In the genomic region with DNA sequence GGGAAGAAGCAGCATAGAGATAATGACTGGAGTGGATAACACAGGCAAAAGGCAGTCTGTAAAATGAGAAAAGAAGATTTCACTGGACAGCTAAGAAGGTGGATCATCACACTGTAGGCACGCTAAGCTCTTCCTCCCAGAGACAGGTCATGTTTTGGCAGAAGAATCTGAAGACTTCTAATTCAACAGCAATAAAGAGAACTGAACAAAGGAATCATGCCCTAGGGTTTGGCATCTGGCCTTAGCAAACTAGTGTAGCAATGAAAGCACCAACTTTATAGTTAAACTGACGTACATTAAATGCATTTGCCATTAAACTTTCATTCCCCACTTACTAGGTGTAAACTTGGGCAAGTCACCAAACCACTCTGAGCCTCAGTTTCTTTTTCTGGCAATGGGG, we compare ENCODE assay signal across 16 cellular contexts.
DNase-seq lines count a peak whose midpoint lies in the region; TF ChIP-seq lines count a peak whose summit lies in the region.
"Had no signal": no experiment of that assay in that cellular context is flagged by ENCODE, and none has a peak within 500 bp of the region (broad histone marks: within the 10 kb centered on the region; RNA-seq: fewer than 3 reads in every experiment).

No MANE protein-coding gene starts in this region.

- CTCF ChIA-PET in mammary epithelial cell (lab: Charles Lee; ENCODE audit: low non-redundant PET), result no interaction called here

- no peak overlapping the region for H3K9ac ChIP-seq in mammary epithelial cell (ENCODE audit: insufficient read depth, low read length)

- peak; percentile 4 to 80 for DNase-seq in T47D (ENCODE audit: low read depth in 1 of 2, low spot score in 1 of 2)
- no peak for DNase-seq in mammary epithelial cell
- DNase-seq in NCI-H69 (lab: John Stamatoyannopoulos, UW), result peak; percentile 75
- DNase-seq in epithelial cell of esophagus (ENCODE audit: low read depth), result peak; percentile 35
- DNase-seq in prostate gland (ENCODE audit: low spot score), result peak; percentile 89
- no peak for DNase-seq in stimulated activated CD4-positive, alpha-beta T cell treated with anti-CD3 and anti-CD28 coated beads, Interleukin-2, amount 100 ng/mL, for 48 hours
- no peak for DNase-seq in DMS79 (lab: John Stamatoyannopoulos, UW)
- DNase-seq: ACHN; BE2C; C1 segment of cervical spinal cord; CD4-positive, CD25-positive, alpha-beta regulatory T cell; CD8-positive, alpha-beta memory T cell; COR-L47; DMS 273 treated with DMSO at 0.1 percent for 48 hours; DMS53; H9 had no signal

- intact Hi-C loops in mammary epithelial cell (cut with micrococcal nuclease) (no loop called here), prostate gland (cut with DNase I) (no loop called here)

- H4K20me1 ChIP-seq in mammary epithelial cell (ENCODE audit: insufficient read depth, low read length), result no peaks in the 10 kb centered on the region

- dilution Hi-C loops in mammary epithelial cell (cut with HindIII; ENCODE audit: low sequenced_read_pairs), result no loop called here

- no peak overlapping the region for H3K27ac ChIP-seq in mammary epithelial cell (ENCODE audit: insufficient read depth, low read depth, low read length)
- H3K27ac ChIP-seq in prostate gland, result peak overlapping the region in 1 of 2 donors; percentile 45

- H3K9me3 ChIP-seq in mammary epithelial cell (replicated peaks; ENCODE audit: insufficient read depth, low read length), result no peaks in the 10 kb centered on the region
- H3K9me3 ChIP-seq in prostate gland, result no peaks in the 10 kb centered on the region
- H3K9me3 ChIP-seq: BE2C had no signal

- in situ Hi-C loops in T47D (cut with HindIII; ENCODE audit: low pct_unique_long_range_greater_than_20kb, low sequenced_read_pairs), result no loop called here
- in situ Hi-C loops in mammary epithelial cell (cut with MboI; ENCODE audit: low sequenced_read_pairs in 2 of 2), result no loop called here

- H3K4me3 ChIP-seq in mammary epithelial cell (replicated peaks in 1 of 3; ENCODE audit: insufficient read depth in 1 of 3, low read depth in 2 of 3, low read length in 3 of 3), result no peak overlapping the region
- H3K4me3 ChIP-seq in epithelial cell of esophagus (ENCODE audit: low read length), result no peak overlapping the region
- no peak overlapping the region for H3K4me3 ChIP-seq in prostate gland

- no peaks in the 10 kb centered on the region for H3K4me1 ChIP-seq in mammary epithelial cell (ENCODE audit: insufficient read depth, low read length)
- no peaks in the 10 kb centered on the region for H3K4me1 ChIP-seq in prostate gland (replicated peaks)
- H3K4me1 ChIP-seq: BE2C had no signal

- no peak overlapping the region for H2AFZ ChIP-seq in mammary epithelial cell (ENCODE audit: low read depth, low read length)

- no peak overlapping the region for H3K4me2 ChIP-seq in mammary epithelial cell (ENCODE audit: insufficient read depth, low read depth, low read length)

- no TSS peak for BruUV-seq in mammary epithelial cell (replicated peaks; lab: Mats Ljungman, UMichigan)

- no peaks in the 10 kb centered on the region for H3K79me2 ChIP-seq in mammary epithelial cell (ENCODE audit: insufficient read depth, low read length)

- H3K27me3 ChIP-seq in mammary epithelial cell (ENCODE audit: insufficient read depth, low read length) (no peaks in the 10 kb centered on the region), prostate gland (replicated peaks; ENCODE audit: insufficient read depth) (no peaks in the 10 kb centered on the region)
- H3K27me3 ChIP-seq: BE2C had no signal

- H3K36me3 ChIP-seq in mammary epithelial cell (ENCODE audit: insufficient read depth, low read length), result no peaks in the 10 kb centered on the region
- no peaks in the 10 kb centered on the region for H3K36me3 ChIP-seq in prostate gland
- H3K36me3 ChIP-seq: BE2C had no signal

- TF ChIP-seq POLR2A in prostate gland (IDR thresholded peaks at IDR 0.05), result no peak

- TF ChIP-seq CTCF in mammary epithelial cell (conservative IDR thresholded peaks at IDR 0.05 in 1 of 2, IDR thresholded peaks at IDR 0.05 in 1 of 2; ENCODE audit: extremely low read depth in 1 of 2, insufficient read depth in 1 of 2, low read depth in 1 of 2, low read length in 2 of 2) (no peak), epithelial cell of esophagus (IDR thresholded peaks at IDR 0.05; ENCODE audit: insufficient read depth, low read depth, low read length, missing control alignments) (no peak), prostate gland (IDR thresholded peaks at IDR 0.05) (no peak)

- WGBS in mammary epithelial cell (ENCODE audit: low coverage, missing lambda C conversion rate), result 0% methylated on average over 2 of the region's 2 CpGs
- 57% methylated on average over 2 of the region's 2 CpGs for WGBS in prostate gland

Comparison
In these comparisons a context has a peak if more than half of its experiments do, and no peak if none do; other contexts are left out.
1. DNase-seq: peak in T47D (2 of 2), NCI-H69 (single experiment), epithelial cell of esophagus (single experiment) and prostate gland (single experiment); none in mammary epithelial cell (single experiment), stimulated activated CD4-positive, alpha-beta T cell treated with anti-CD3 and anti-CD28 coated beads, Interleukin-2, amount 100 ng/mL, for 48 hours (0 of 2) and DMS79 (single experiment).